Comparison of ENCODE assay signal across 10 cellular contexts in genomic region chr16:67548265-67549126, GRCh38. TPM values are rescaled to one million over a fixed set of nuclear protein-coding genes. Genes with fewer than 3 reads are reported as not detected.
DNase-seq lines count a peak whose midpoint lies in the region; ATAC-seq, FAIRE-seq and TF ChIP-seq lines count a peak whose summit lies in the region.
"Had no signal": no experiment of that assay in that cellular context is flagged by ENCODE, and none has a peak within 500 bp of the region (broad histone marks: within the 10 kb centered on the region; RNA-seq: fewer than 3 reads in every experiment).

No MANE protein-coding gene starts in this region.

- no peak overlapping the region for H2BK120ac ChIP-seq in mesendoderm (ENCODE audit: low read depth, low read length)

- H4K8ac ChIP-seq in mesendoderm (ENCODE audit: low read depth, low read length): no peak overlapping the region

- TF ChIP-seq RAD21 in HepG2 (CRISPR knock-in tag; IDR thresholded peaks at IDR 0.05): no peak

- ATAC-seq in GM21825 (IDR thresholded peaks at IDR 0.05; ENCODE audit: unreplicated experiment) (peak; percentile 32), HepG2 (no peak)

- no TSS peak for BruUV-seq in HepG2 (replicated peaks; lab: Mats Ljungman, UMichigan)

- no peaks in the 10 kb centered on the region for H3K79me1 ChIP-seq in mesendoderm (ENCODE audit: low read length)

- H3K4me3 ChIP-seq in HepG2 (replicated peaks in 1 of 3; ENCODE audit: insufficient read depth in 1 of 3, low read depth in 2 of 3, low read length in 3 of 3) (no peak overlapping the region), mesendoderm (ENCODE audit: low read length) (no peak overlapping the region), ascending aorta (no peak overlapping the region)
- H3K4me3 ChIP-seq: right atrium auricular region had no signal

- H3K4ac ChIP-seq in mesendoderm (ENCODE audit: low read depth, low read length): no peak overlapping the region

- H3K4me1 ChIP-seq in HepG2 (ENCODE audit: insufficient read depth, low read length): peaks cover 4% of the 10 kb centered on the region; the same call in 1 of the 2 replicates
- H3K4me1 ChIP-seq in mesendoderm (ENCODE audit: control insufficient read depth, low read depth, low read length): no peaks in the 10 kb centered on the region
- peaks cover 4 to 6% of the 10 kb centered on the region in 2 donors for H3K4me1 ChIP-seq in ascending aorta

- WGBS in HepG2 (ENCODE audit: low lambda C conversion rate): 95% methylated on average over 4 of the region's 4 CpGs
- WGBS in mesendoderm (ENCODE audit: extremely low coverage, insufficient coverage, low lambda C conversion rate): no CpG with 5 or more reads among the region's 4 CpGs

- H2BK5ac ChIP-seq in mesendoderm (ENCODE audit: low read length): no peak overlapping the region

- no peak overlapping the region for H4K5ac ChIP-seq in mesendoderm (ENCODE audit: low read length)

- POLR2A ChIA-PET in RWPE1 (lab: Yijun Ruan, JAX; ENCODE audit: low non-redundant PET) (interaction anchor here (1.7 kb wide), 1 partner anchor 15 kb away, joined by 6 read pairs; no protein-coding TSS in a partner anchor), HepG2 (lab: Yijun Ruan, JAX) (interaction anchor here (2.5 kb wide), 1 partner anchor 14 kb away, joined by 17 read pairs; the partner anchor contains the start of gene CTCF)

- H3K27ac ChIP-seq in RWPE1 (peak overlapping the region; percentile 79), HepG2 (ENCODE audit: extremely low read length, insufficient read depth, low read length) (no peak overlapping the region), mesendoderm (ENCODE audit: low read depth, low read length) (no peak overlapping the region), ascending aorta (no peak overlapping the region)

- TF ChIP-seq POLR2A in HepG2 (IDR thresholded peaks at IDR 0.05; ENCODE audit: insufficient read depth in 1 of 2, low read depth in 2 of 2, low read length in 2 of 2): 0 out of 4 replicates have a peak, but pooled peaks of 1 of the 2 experiments have one; percentile 5

- no peak overlapping the region for H3K18ac ChIP-seq in mesendoderm (ENCODE audit: low read length)

- no peak overlapping the region for H2BK15ac ChIP-seq in mesendoderm (replicated peaks; ENCODE audit: low read depth)

- no peaks in the 10 kb centered on the region for H3K79me2 ChIP-seq in HepG2 (ENCODE audit: insufficient read depth, low read length)
- no peaks in the 10 kb centered on the region for H3K79me2 ChIP-seq in mesendoderm (ENCODE audit: control insufficient read depth, insufficient read depth, low read length)

- no peaks in the 10 kb centered on the region for H3K27me3 ChIP-seq in HepG2 (ENCODE audit: control insufficient read depth in 1 of 2, insufficient read depth in 2 of 2, low read length in 2 of 2)
- H3K27me3 ChIP-seq in mesendoderm (ENCODE audit: insufficient read depth, low read length, poor library complexity): no peaks in the 10 kb centered on the region
- no peaks in the 10 kb centered on the region for H3K27me3 ChIP-seq in ascending aorta
- H3K27me3 ChIP-seq: right atrium auricular region had no signal

- no peaks in the 10 kb centered on the region for H3K9me3 ChIP-seq in HepG2 (ENCODE audit: low read length)
- H3K9me3 ChIP-seq in ascending aorta: no peaks in the 10 kb centered on the region
- H3K9me3 ChIP-seq: right atrium auricular region had no signal

- H3K9ac ChIP-seq in HepG2 (ENCODE audit: insufficient read depth, low read depth, low read length) (no peak overlapping the region), mesendoderm (ENCODE audit: low read length) (no peak overlapping the region)

- H3K36me3 ChIP-seq in HepG2 (replicated peaks in 1 of 2; ENCODE audit: control insufficient read depth in 1 of 2, insufficient read depth in 2 of 2, low read length in 2 of 2) (peaks cover 0 to 2% of the 10 kb centered on the region in 2 experiments; a peak in 1 of 5 replicates), mesendoderm (ENCODE audit: control insufficient read depth, insufficient read depth, low read length) (no peaks in the 10 kb centered on the region), ascending aorta (peaks cover 36 to 38% of the 10 kb centered on the region in 2 donors)

- no peak overlapping the region for H3K23ac ChIP-seq in mesendoderm (ENCODE audit: low read length)

- no peak overlapping the region for H3K56ac ChIP-seq in mesendoderm (ENCODE audit: low read length)

- H2AK5ac ChIP-seq in mesendoderm (ENCODE audit: low read length): no peak overlapping the region

- intact Hi-C loops in HepG2 (cut with micrococcal nuclease; ENCODE audit: unreplicated experiment) (no loop called here), ascending aorta (cut with DNase I) (no loop called here)

- H3K4me2 ChIP-seq in HepG2 (ENCODE audit: low read depth, low read length): no peak overlapping the region
- H3K4me2 ChIP-seq in mesendoderm (ENCODE audit: low read length): no peak overlapping the region

- FAIRE-seq in HepG2 (lab: Jason Lieb, UNC): no peak

- no peak overlapping the region for H2AFZ ChIP-seq in HepG2 (ENCODE audit: low read length)

- no peaks in the 10 kb centered on the region; the same call in 1 of the 2 replicates for H4K20me1 ChIP-seq in HepG2 (ENCODE audit: insufficient read depth, low read length)

- peak; percentile 76 for DNase-seq in GF-D8 (lab: John Stamatoyannopoulos, UW)
- DNase-seq in RWPE1 (ENCODE audit: low spot score): no peak
- DNase-seq in HepG2 (ENCODE audit: low spot score): no peak
- no peak for DNase-seq in NCI-H524 (lab: John Stamatoyannopoulos, UW)
- no peak for DNase-seq in mesendoderm
- DNase-seq in NCI-H2196 treated with DMSO at 0.1 percent for 48 hours (lab: John Stamatoyannopoulos, UW; ENCODE audit: unreplicated experiment): no peak
- no peak for DNase-seq in ascending aorta (ENCODE audit: low spot score in 2 of 2)
- DNase-seq: hippocampal formation had no signal

- TF ChIP-seq EP300 in HepG2 (IDR thresholded peaks at IDR 0.05; ENCODE audit: low read depth in 2 of 2, low read length in 2 of 2): no peak
- no peak for TF ChIP-seq EP300 in HepG2 (CRISPR knock-in tag; IDR thresholded peaks at IDR 0.05; ENCODE audit: borderline replicate concordance)

- CTCF ChIA-PET in RWPE1 (lab: Yijun Ruan, JAX) (interaction anchor here (0.6 to 3.0 kb wide), 6 partner anchors 7 to 268 kb away, joined by 3 to 17 read pairs (median 7); partner anchors contain the start of genes C16orf86 and ENKD1), HepG2 (lab: Yijun Ruan, JAX; ENCODE audit: low intra/inter-chr PET ratio, low total read pairs) (interaction anchor here (2.5 to 3.5 kb wide), 2 partner anchors 97 to 119 kb away, joined by 20 to 37 read pairs; partner anchors contain the start of genes C16orf86, CARMIL2 and ENKD1)

- in situ Hi-C loops in HepG2 (cut with HindIII; ENCODE audit: extremely low pct_ligation_motif_present, low pct_unique_long_range_greater_than_20kb): loop anchor here (5.0 kb wide), 1 partner anchor 99 kb away; the partner anchor contains the start of gene CARMIL2

- TF ChIP-seq CTCF in RWPE1 (conservative IDR thresholded peaks at IDR 0.05; ENCODE audit: low read depth): no peak
- no peak for TF ChIP-seq CTCF in HepG2 (CRISPR knock-in tag; IDR thresholded peaks at IDR 0.05)
- no peak for TF ChIP-seq CTCF in ascending aorta (IDR thresholded peaks at IDR 0.05)

RNA-seq across cellular contexts. Expression of gene CTCF, which starts 13.8 kb away (rescaled TPM):
- 37.5 and 59.3 TPM in 2 replicates for total RNA-seq in HepG2 (2016; rRNA removed; fragmentation: Illumina TruSeq; extraction: Trizol)
- 34.6 and 44.2 TPM in 2 replicates for total RNA-seq in HepG2 (2016; cell fraction: cytosol; rRNA removed; fragmentation: Illumina TruSeq; extraction: Trizol; ENCODE audit: low read depth)
- 39.6 and 55.1 TPM in 2 replicates for total RNA-seq in HepG2 (2016; cell fraction: insoluble cytoplasmic fraction; rRNA removed; fragmentation: Illumina TruSeq; extraction: Trizol)
- total RNA-seq in HepG2 (2016; cell fraction: membrane; rRNA removed; fragmentation: Illumina TruSeq; extraction: Trizol): 33.3 and 34.7 TPM in 2 replicates
- total RNA-seq in HepG2 (2016; cell fraction: nucleus; rRNA removed; fragmentation: Illumina TruSeq; extraction: Trizol): 29.9 and 36.5 TPM in 2 replicates
- 19.5 and 20.8 TPM in 2 replicates for polyA plus RNA-seq in HepG2 (2011; rRNA removed)
- polyA plus RNA-seq in HepG2 (2011; cell fraction: cytosol; rRNA removed): 13.7 and 18.2 TPM in 2 replicates
- polyA plus RNA-seq in HepG2 (2011; cell fraction: nucleus; rRNA removed): 11.7 and 14.3 TPM in 2 replicates
- 30.2 and 31.1 TPM in 2 replicates for polyA plus RNA-seq in HepG2 (2012)
- polyA plus RNA-seq in HepG2 (2016; cell fraction: cytosol; fragmentation: Illumina TruSeq; extraction: Trizol; ENCODE audit: low read depth): 4.1 and 4.9 TPM in 2 replicates
- 70.3 and 81.8 TPM in 2 replicates for polyA plus RNA-seq in HepG2 (2016; cell fraction: insoluble cytoplasmic fraction; fragmentation: Illumina TruSeq; extraction: Trizol; ENCODE audit: low read depth)
- 17.1 and 17.9 TPM in 2 replicates for polyA plus RNA-seq in HepG2 (2016; cell fraction: membrane; fragmentation: Illumina TruSeq; extraction: Trizol; ENCODE audit: low read depth)
- 63.9 and 64.9 TPM in 2 replicates for polyA plus RNA-seq in HepG2 (2016; cell fraction: nucleus; fragmentation: Illumina TruSeq; extraction: Trizol; ENCODE audit: insufficient read depth, low read depth)
- polyA minus RNA-seq in HepG2 (2011; rRNA and poly(A)+ RNA removed; ENCODE audit: low replicate concordance): 21.8 and 43.8 TPM in 2 replicates
- 20.8 and 21.5 TPM in 2 replicates for polyA minus RNA-seq in HepG2 (2011; cell fraction: cytosol; rRNA and poly(A)+ RNA removed)
- 17.9 and 26.4 TPM in 2 replicates for polyA minus RNA-seq in HepG2 (2011; cell fraction: nucleus; rRNA and poly(A)+ RNA removed)
- 65.6 TPM for polyA plus RNA-seq in mesendoderm (2013, experiment 1 of 2)
- 66.3 TPM for polyA plus RNA-seq in mesendoderm (2013, experiment 2 of 2)
- 38.6 TPM for total RNA-seq in ascending aorta

RNA-seq across cellular contexts. Expression of gene RIPOR1, which starts 19.9 kb away (rescaled TPM):
- total RNA-seq in HepG2 (2016; rRNA removed; fragmentation: Illumina TruSeq; extraction: Trizol) (4.6 and 11.2 TPM in 2 replicates), ascending aorta (182 TPM)
- total RNA-seq in HepG2 (2016; cell fraction: cytosol; rRNA removed; fragmentation: Illumina TruSeq; extraction: Trizol; ENCODE audit: low read depth): 3.4 and 4.7 TPM in 2 replicates
- 3.9 and 9.6 TPM in 2 replicates for total RNA-seq in HepG2 (2016; cell fraction: insoluble cytoplasmic fraction; rRNA removed; fragmentation: Illumina TruSeq; extraction: Trizol)
- total RNA-seq in HepG2 (2016; cell fraction: membrane; rRNA removed; fragmentation: Illumina TruSeq; extraction: Trizol): 8.9 and 11.8 TPM in 2 replicates
- total RNA-seq in HepG2 (2016; cell fraction: nucleus; rRNA removed; fragmentation: Illumina TruSeq; extraction: Trizol): 12.3 and 18.6 TPM in 2 replicates
- 5.7 and 8.1 TPM in 2 replicates for polyA plus RNA-seq in HepG2 (2011; rRNA removed)
- 2.4 and 3.4 TPM in 2 replicates for polyA plus RNA-seq in HepG2 (2011; cell fraction: cytosol; rRNA removed)
- 40.0 and 43.3 TPM in 2 replicates for polyA plus RNA-seq in HepG2 (2011; cell fraction: nucleus; rRNA removed)
- polyA plus RNA-seq in HepG2 (2012): 16.0 and 16.5 TPM in 2 replicates
- 1.9 and 2.2 TPM in 2 replicates for polyA plus RNA-seq in HepG2 (2016; cell fraction: cytosol; fragmentation: Illumina TruSeq; extraction: Trizol; ENCODE audit: low read depth)
- 7.7 and 13.5 TPM in 2 replicates for polyA plus RNA-seq in HepG2 (2016; cell fraction: insoluble cytoplasmic fraction; fragmentation: Illumina TruSeq; extraction: Trizol; ENCODE audit: low read depth)
- polyA plus RNA-seq in HepG2 (2016; cell fraction: membrane; fragmentation: Illumina TruSeq; extraction: Trizol; ENCODE audit: low read depth): 5.9 and 6.9 TPM in 2 replicates
- polyA plus RNA-seq in HepG2 (2016; cell fraction: nucleus; fragmentation: Illumina TruSeq; extraction: Trizol; ENCODE audit: insufficient read depth, low read depth): 26.9 and 30.6 TPM in 2 replicates
- polyA minus RNA-seq in HepG2 (2011; rRNA and poly(A)+ RNA removed; ENCODE audit: low replicate concordance): 7.9 and 21.6 TPM in 2 replicates
- 6.8 and 12.0 TPM in 2 replicates for polyA minus RNA-seq in HepG2 (2011; cell fraction: cytosol; rRNA and poly(A)+ RNA removed)
- polyA minus RNA-seq in HepG2 (2011; cell fraction: nucleus; rRNA and poly(A)+ RNA removed): 11.6 and 18.2 TPM in 2 replicates
- polyA plus RNA-seq in mesendoderm (2013, experiment 1 of 2): 5.0 TPM
- polyA plus RNA-seq in mesendoderm (2013, experiment 2 of 2): 4.7 TPM
